Comparison of ENCODE assay signal across 1 cellular context in the genomic region with DNA sequence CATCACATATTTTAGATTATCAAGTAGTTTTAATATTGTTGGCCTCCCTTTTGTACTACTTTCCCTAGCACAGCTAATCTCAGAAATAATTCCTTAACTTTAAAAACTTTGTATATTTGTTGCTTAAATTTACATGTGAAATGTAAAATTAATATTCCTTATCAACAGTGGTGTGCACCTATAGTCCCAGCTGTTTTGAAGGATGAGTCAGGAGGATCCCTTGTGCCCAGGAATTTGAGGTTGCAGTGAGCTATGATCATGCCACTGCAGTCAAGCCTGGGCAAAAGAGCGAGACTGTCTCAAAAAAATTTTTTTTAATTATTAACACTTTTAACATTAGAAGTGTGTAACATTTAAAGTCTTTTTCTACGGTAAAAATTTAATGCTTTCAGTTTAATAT.
TF ChIP-seq lines count a peak whose summit lies in the region.

No MANE protein-coding gene starts in this region.

TF ChIP-seq in WTC11, 78 proteins besides CTCF, POLR2A, EP300 and RAD21 (continued from another document):
- no peak for TF ChIP-seq USF1 (CRISPR knock-in tag; IDR thresholded peaks at IDR 0.05)
- no peak for TF ChIP-seq ZNF317 (CRISPR knock-in tag; IDR thresholded peaks at IDR 0.05; ENCODE audit: borderline replicate concordance, low read depth)
